Comparison of ENCODE assay signal across 1 cellular context in the genomic region with DNA sequence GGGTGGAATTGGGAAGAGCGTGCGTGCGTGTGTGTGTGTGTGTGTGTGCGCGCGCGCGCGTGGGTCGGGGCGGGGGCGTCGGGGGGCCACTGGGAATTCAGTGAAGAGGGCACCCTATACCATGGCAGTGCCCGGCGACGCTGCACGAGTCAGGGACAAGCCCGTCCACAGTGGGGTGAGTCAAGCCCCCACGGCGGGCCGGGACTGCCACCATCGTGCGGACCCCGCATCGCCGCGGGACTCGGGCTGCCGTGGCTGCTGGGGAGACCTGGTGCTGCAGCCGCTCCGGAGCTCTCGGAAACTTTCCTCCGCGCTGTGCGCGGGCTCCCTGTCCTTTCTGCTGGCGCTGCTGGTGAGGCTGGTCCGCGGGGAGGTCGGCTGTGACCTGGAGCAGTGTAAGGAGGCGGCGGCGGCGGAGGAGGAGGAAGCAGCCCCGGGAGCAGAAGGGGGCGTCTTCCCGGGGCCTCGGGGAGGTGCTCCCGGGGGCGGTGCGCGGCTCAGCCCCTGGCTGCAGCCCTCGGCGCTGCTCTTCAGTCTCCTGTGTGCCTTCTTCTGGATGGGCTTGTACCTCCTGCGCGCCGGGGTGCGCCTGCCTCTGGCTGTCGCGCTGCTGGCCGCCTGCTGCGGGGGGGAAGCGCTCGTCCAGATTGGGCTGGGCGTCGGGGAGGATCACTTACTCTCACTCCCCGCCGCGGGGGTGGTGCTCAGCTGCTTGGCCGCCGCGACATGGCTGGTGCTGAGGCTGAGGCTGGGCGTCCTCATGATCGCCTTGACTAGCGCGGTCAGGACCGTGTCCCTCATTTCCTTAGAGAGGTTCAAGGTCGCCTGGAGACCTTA.
TF ChIP-seq lines count a peak whose summit lies in the region.

No MANE protein-coding gene starts in this region.

TF ChIP-seq in WTC11, 78 proteins besides CTCF, POLR2A, EP300 and RAD21 (continued from another document):
- TF ChIP-seq, protein P1, sequence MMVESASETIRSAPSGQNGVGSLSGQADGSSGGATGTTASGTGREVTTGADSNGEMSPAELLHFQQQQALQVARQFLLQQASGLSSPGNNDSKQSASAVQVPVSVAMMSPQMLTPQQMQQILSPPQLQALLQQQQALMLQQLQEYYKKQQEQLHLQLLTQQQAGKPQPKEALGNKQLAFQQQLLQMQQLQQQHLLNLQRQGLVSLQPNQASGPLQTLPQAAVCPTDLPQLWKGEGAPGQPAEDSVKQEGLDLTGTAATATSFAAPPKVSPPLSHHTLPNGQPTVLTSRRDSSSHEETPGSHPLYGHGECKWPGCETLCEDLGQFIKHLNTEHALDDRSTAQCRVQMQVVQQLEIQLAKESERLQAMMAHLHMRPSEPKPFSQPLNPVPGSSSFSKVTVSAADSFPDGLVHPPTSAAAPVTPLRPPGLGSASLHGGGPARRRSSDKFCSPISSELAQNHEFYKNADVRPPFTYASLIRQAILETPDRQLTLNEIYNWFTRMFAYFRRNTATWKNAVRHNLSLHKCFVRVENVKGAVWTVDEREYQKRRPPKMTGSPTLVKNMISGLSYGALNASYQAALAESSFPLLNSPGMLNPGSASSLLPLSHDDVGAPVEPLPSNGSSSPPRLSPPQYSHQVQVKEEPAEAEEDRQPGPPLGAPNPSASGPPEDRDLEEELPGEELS (CRISPR knock-in tag; IDR thresholded peaks at IDR 0.05), result peak; percentile 71; the same call in 1 of the 2 replicates
- TF ChIP-seq, protein P2, sequence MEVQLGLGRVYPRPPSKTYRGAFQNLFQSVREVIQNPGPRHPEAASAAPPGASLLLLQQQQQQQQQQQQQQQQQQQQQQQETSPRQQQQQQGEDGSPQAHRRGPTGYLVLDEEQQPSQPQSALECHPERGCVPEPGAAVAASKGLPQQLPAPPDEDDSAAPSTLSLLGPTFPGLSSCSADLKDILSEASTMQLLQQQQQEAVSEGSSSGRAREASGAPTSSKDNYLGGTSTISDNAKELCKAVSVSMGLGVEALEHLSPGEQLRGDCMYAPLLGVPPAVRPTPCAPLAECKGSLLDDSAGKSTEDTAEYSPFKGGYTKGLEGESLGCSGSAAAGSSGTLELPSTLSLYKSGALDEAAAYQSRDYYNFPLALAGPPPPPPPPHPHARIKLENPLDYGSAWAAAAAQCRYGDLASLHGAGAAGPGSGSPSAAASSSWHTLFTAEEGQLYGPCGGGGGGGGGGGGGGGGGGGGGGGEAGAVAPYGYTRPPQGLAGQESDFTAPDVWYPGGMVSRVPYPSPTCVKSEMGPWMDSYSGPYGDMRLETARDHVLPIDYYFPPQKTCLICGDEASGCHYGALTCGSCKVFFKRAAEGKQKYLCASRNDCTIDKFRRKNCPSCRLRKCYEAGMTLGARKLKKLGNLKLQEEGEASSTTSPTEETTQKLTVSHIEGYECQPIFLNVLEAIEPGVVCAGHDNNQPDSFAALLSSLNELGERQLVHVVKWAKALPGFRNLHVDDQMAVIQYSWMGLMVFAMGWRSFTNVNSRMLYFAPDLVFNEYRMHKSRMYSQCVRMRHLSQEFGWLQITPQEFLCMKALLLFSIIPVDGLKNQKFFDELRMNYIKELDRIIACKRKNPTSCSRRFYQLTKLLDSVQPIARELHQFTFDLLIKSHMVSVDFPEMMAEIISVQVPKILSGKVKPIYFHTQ (CRISPR knock-in tag; IDR thresholded peaks at IDR 0.05), result no peak
- TF ChIP-seq USF2 (CRISPR knock-in tag; IDR thresholded peaks at IDR 0.05), result no peak
- TF ChIP-seq E2F5 (CRISPR knock-in tag; IDR thresholded peaks at IDR 0.05), result peak; percentile 62
- TF ChIP-seq JAZF1 (CRISPR knock-in tag; IDR thresholded peaks at IDR 0.05), result no peak
- TF ChIP-seq ZNF121 (CRISPR knock-in tag; IDR thresholded peaks at IDR 0.05), result 0 out of 2 replicates have a peak, but pooled peaks have one; percentile 11
- TF ChIP-seq, protein P3, sequence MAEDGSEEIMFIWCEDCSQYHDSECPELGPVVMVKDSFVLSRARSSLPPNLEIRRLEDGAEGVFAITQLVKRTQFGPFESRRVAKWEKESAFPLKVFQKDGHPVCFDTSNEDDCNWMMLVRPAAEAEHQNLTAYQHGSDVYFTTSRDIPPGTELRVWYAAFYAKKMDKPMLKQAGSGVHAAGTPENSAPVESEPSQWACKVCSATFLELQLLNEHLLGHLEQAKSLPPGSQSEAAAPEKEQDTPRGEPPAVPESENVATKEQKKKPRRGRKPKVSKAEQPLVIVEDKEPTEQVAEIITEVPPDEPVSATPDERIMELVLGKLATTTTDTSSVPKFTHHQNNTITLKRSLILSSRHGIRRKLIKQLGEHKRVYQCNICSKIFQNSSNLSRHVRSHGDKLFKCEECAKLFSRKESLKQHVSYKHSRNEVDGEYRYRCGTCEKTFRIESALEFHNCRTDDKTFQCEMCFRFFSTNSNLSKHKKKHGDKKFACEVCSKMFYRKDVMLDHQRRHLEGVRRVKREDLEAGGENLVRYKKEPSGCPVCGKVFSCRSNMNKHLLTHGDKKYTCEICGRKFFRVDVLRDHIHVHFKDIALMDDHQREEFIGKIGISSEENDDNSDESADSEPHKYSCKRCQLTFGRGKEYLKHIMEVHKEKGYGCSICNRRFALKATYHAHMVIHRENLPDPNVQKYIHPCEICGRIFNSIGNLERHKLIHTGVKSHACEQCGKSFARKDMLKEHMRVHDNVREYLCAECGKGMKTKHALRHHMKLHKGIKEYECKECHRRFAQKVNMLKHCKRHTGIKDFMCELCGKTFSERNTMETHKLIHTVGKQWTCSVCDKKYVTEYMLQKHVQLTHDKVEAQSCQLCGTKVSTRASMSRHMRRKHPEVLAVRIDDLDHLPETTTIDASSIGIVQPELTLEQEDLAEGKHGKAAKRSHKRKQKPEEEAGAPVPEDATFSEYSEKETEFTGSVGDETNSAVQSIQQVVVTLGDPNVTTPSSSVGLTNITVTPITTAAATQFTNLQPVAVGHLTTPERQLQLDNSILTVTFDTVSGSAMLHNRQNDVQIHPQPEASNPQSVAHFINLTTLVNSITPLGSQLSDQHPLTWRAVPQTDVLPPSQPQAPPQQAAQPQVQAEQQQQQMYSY (CRISPR knock-in tag; IDR thresholded peaks at IDR 0.05), result no peak
- TF ChIP-seq ZNF263 (CRISPR knock-in tag; IDR thresholded peaks at IDR 0.05; ENCODE audit: low read depth), result peak; percentile 98
- no peak for TF ChIP-seq CREM (CRISPR knock-in tag; IDR thresholded peaks at IDR 0.05)
- TF ChIP-seq GABPB1 (CRISPR knock-in tag; IDR thresholded peaks at IDR 0.05), result no peak
- peak; percentile 20; the same call in 1 of the 2 replicates for TF ChIP-seq SP1 (CRISPR knock-in tag; conservative IDR thresholded peaks at IDR 0.05)
- TF ChIP-seq, protein P4, sequence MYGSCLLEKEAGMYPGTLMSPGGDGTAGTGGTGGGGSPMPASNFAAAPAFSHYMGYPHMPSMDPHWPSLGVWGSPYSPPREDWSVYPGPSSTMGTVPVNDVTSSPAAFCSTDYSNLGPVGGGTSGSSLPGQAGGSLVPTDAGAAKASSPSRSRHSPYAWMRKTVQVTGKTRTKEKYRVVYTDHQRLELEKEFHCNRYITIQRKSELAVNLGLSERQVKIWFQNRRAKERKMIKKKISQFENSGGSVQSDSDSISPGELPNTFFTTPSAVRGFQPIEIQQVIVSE (CRISPR knock-in tag; IDR thresholded peaks at IDR 0.05; ENCODE audit: borderline replicate concordance), result no peak
- no peak for TF ChIP-seq RORB (CRISPR knock-in tag; IDR thresholded peaks at IDR 0.05)
- TF ChIP-seq TEAD1 (CRISPR knock-in tag; IDR thresholded peaks at IDR 0.05), result 0 out of 2 replicates have a peak, but pooled peaks have one; percentile 11
- no peak for TF ChIP-seq ETV6 (CRISPR knock-in tag; IDR thresholded peaks at IDR 0.05)
